15 cellular contexts compared by ENCODE assay signal in genomic region chr15:75154461-75155062, GRCh38.
DNase-seq lines count a peak whose midpoint lies in the region; TF ChIP-seq lines count a peak whose summit lies in the region.
"Had no signal": no experiment of that assay in that cellular context is flagged by ENCODE, and none has a peak within 500 bp of the region (broad histone marks: within the 10 kb centered on the region; RNA-seq: fewer than 3 reads in every experiment).

No MANE protein-coding gene starts in this region.

- intact Hi-C loops in dendritic cell treated with granulocyte-macrophage colony-stimulating factor and Interleukin-4, amounts not matched to agents 40 ng/mL and 50 ng/mL, for 4 days (cut with micrococcal nuclease) = loop anchor here (5.0 kb wide), 2 partner anchors 42 to 43 kb away; no protein-coding TSS in a partner anchor

- H3K27ac Mint-ChIP-seq in dendritic cell treated with granulocyte-macrophage colony-stimulating factor and Interleukin-4, amounts not matched to agents 40 ng/mL and 50 ng/mL, for 4 days = peak overlapping the region; percentile 86
- H3K27ac Mint-ChIP-seq: B cell; CD8-positive, alpha-beta T cell had no signal

- H3K4me1 Mint-ChIP-seq in dendritic cell treated with granulocyte-macrophage colony-stimulating factor and Interleukin-4, amounts not matched to agents 40 ng/mL and 50 ng/mL, for 4 days (ENCODE audit: low read depth) = peaks cover 87% of the 10 kb centered on the region

- H3K4me3 Mint-ChIP-seq in dendritic cell treated with granulocyte-macrophage colony-stimulating factor and Interleukin-4, amounts not matched to agents 40 ng/mL and 50 ng/mL, for 4 days = peak overlapping the region; percentile 68
- H3K4me3 Mint-ChIP-seq: B cell; CD8-positive, alpha-beta T cell had no signal

- H3K27ac ChIP-seq in HL-60 (replicated peaks) = peak overlapping the region; percentile 86
- peak overlapping the region; percentile 96 for H3K27ac ChIP-seq in neutrophil
- H3K27ac ChIP-seq in WERI-Rb-1 = no peak overlapping the region
- H3K27ac ChIP-seq: C4-2B had no signal

- no peaks in the 10 kb centered on the region for H3K9me3 ChIP-seq in neutrophil
- no peaks in the 10 kb centered on the region for H3K9me3 ChIP-seq in WERI-Rb-1 (ENCODE audit: severe bottlenecking)

- no peaks in the 10 kb centered on the region for H3K36me3 ChIP-seq in neutrophil
- no peaks in the 10 kb centered on the region for H3K36me3 ChIP-seq in WERI-Rb-1

- peak; percentile 47 for DNase-seq in activated effector memory CD4-positive, alpha-beta T cell treated with anti-CD3 and anti-CD28 coated beads, Interleukin-2, amount 50 U/mL, for 16 hours
- DNase-seq in activated effector memory CD4-positive, alpha-beta T cell treated with Interleukin-2 at 50 U/mL for 16 hours = no peak
- peak in 1 of 2 experiments; percentile 46 for DNase-seq in HL-60 (ENCODE audit: low read depth in 1 of 2, low spot score in 1 of 2)
- no peak for DNase-seq in WERI-Rb-1
- no peak for DNase-seq in GM10266 (ENCODE audit: extremely low spot score)
- DNase-seq in GM20000 (ENCODE audit: low spot score) = no peak
- DNase-seq: CD8-positive, alpha-beta T cell; COR-L47; DMS153; DND-41; GDM1 had no signal

- H3K27me3 ChIP-seq in HL-60 (ENCODE audit: insufficient read depth, poor library complexity, severe bottlenecking) (no peaks in the 10 kb centered on the region), neutrophil (no peaks in the 10 kb centered on the region), WERI-Rb-1 (ENCODE audit: insufficient read depth, low read depth, severe bottlenecking) (no peaks in the 10 kb centered on the region)

- H3K4me1 ChIP-seq in neutrophil (ENCODE audit: control insufficient read depth in 1 of 2, insufficient read depth in 1 of 2, low read depth in 1 of 2, low read length in 1 of 2) = peaks cover 63 to 66% of the 10 kb centered on the region in 2 experiments

- H3K27me3 Mint-ChIP-seq in dendritic cell treated with granulocyte-macrophage colony-stimulating factor and Interleukin-4, amounts not matched to agents 40 ng/mL and 50 ng/mL, for 4 days = no peaks in the 10 kb centered on the region
- H3K27me3 Mint-ChIP-seq: B cell had no signal

- H3K36me3 Mint-ChIP-seq in dendritic cell treated with granulocyte-macrophage colony-stimulating factor and Interleukin-4, amounts not matched to agents 40 ng/mL and 50 ng/mL, for 4 days (ENCODE audit: low read depth) = no peaks in the 10 kb centered on the region
- H3K36me3 Mint-ChIP-seq: CD8-positive, alpha-beta T cell had no signal

- TF ChIP-seq CTCF in HL-60 (IDR thresholded peaks at IDR 0.05; ENCODE audit: insufficient read depth, low read length) = no peak
- TF ChIP-seq CTCF in neutrophil (IDR thresholded peaks at IDR 0.05) = no peak
- no peak for TF ChIP-seq CTCF in WERI-Rb-1 (IDR thresholded peaks at IDR 0.05; ENCODE audit: low read depth, low read length)
- TF ChIP-seq CTCF in GM10266 (IDR thresholded peaks at IDR 0.05; ENCODE audit: control insufficient read depth, insufficient read depth, low read depth, missing control alignments) = no peak
- no peak for TF ChIP-seq CTCF in GM20000 (IDR thresholded peaks at IDR 0.05; ENCODE audit: extremely low read depth, missing control alignments)

- no peak overlapping the region for H3K4me3 ChIP-seq in HL-60 (replicated peaks; ENCODE audit: insufficient read depth, low read length)
- peak overlapping the region; percentile 51 to 60 for H3K4me3 ChIP-seq in neutrophil (ENCODE audit: low read depth in 1 of 2, low read length in 1 of 2)
- H3K4me3 ChIP-seq in WERI-Rb-1 (ENCODE audit: low read depth, low read length) = no peak overlapping the region

- H3K9me3 Mint-ChIP-seq in dendritic cell treated with granulocyte-macrophage colony-stimulating factor and Interleukin-4, amounts not matched to agents 40 ng/mL and 50 ng/mL, for 4 days = no peaks in the 10 kb centered on the region
- H3K9me3 Mint-ChIP-seq: CD8-positive, alpha-beta T cell had no signal

Comparison
In these comparisons a context has a peak if more than half of its experiments do, and no peak if none do; other contexts are left out.
1. H3K4me3 ChIP-seq: peak in neutrophil (2 of 2); none in HL-60 (single experiment) and WERI-Rb-1 (single experiment).